Comparison of ENCODE assay signal across 8 cellular contexts in the genomic region with DNA sequence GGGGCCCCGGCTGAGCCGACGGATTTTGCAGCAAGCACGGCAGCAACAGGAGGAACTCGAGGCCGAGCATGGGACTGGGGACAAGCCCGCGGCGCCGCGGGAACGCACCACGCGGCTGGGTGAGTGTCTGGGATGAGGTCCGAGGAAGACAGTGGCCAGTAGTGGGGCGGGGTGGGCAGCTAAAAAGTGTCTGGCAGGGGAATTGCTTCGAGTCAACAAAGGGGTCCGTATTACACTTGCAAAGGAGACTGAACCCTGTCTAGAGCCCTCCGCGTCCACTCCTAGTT. TPM values are rescaled to one million over a fixed set of nuclear protein-coding genes. Genes with fewer than 3 reads are reported as not detected.
DNase-seq lines count a peak whose midpoint lies in the region; ATAC-seq and TF ChIP-seq lines count a peak whose summit lies in the region.

No MANE protein-coding gene starts in this region.

- H3K4me3 Mint-ChIP-seq in stimulated activated naive CD8-positive, alpha-beta T cell treated with anti-CD3 and anti-CD28 coated beads, Interleukin-15, Interleukin-2, amounts not matched to agents 100 ng/mL and 50 ng/mL, for 24 hours: peak overlapping the region; percentile 98

- no peak overlapping the region for H2BK120ac ChIP-seq in neuronal stem cell (ENCODE audit: low read depth, low read length)

- peak overlapping the region; percentile 63 for H3K14ac ChIP-seq in neuronal stem cell (ENCODE audit: low read length)

- peak overlapping the region; percentile 67 for H2BK5ac ChIP-seq in neuronal stem cell (ENCODE audit: low read length)

- H3K4ac ChIP-seq in neuronal stem cell (ENCODE audit: low read length): no peak overlapping the region

- no peak for ATAC-seq in stimulated activated naive CD8-positive, alpha-beta T cell treated with anti-CD3 and anti-CD28 coated beads, Interleukin-15, Interleukin-2, amounts not matched to agents 100 U/mL and 50 U/mL, for 24 hours
- no peak for ATAC-seq in HG02938 (IDR thresholded peaks at IDR 0.05; ENCODE audit: unreplicated experiment)

- H3K18ac ChIP-seq in neuronal stem cell (ENCODE audit: low read length): no peak overlapping the region

- no CpG with 5 or more reads among the region's 20 CpGs for WGBS in neuronal stem cell (ENCODE audit: extremely low coverage in 2 of 2, insufficient read length in 2 of 2, insufficient replicate concordance in 1 of 2), 2 donors

- no peak overlapping the region for H2BK15ac ChIP-seq in neuronal stem cell (ENCODE audit: low read length)

- H3K4me1 Mint-ChIP-seq in stimulated activated naive CD8-positive, alpha-beta T cell treated with anti-CD3 and anti-CD28 coated beads, Interleukin-15, Interleukin-2, amounts not matched to agents 100 ng/mL and 50 ng/mL, for 24 hours (ENCODE audit: low read depth): peaks cover 58% of the 10 kb centered on the region

- H2AK5ac ChIP-seq in neuronal stem cell (ENCODE audit: low read depth, low read length): peak overlapping the region; percentile 57

- no peak overlapping the region for H4K91ac ChIP-seq in neuronal stem cell (ENCODE audit: low read depth, low read length, poor library complexity)

- H3K36me3 ChIP-seq in Peyer's patch: peaks cover 0 to 3% (median 0%) of the 10 kb centered on the region in 3 donors
- peaks cover 16 to 45% of the 10 kb centered on the region in 2 donors for H3K36me3 ChIP-seq in neuronal stem cell (replicated peaks in 1 of 2; ENCODE audit: control insufficient read depth in 2 of 2, insufficient read depth in 2 of 2, low read length in 2 of 2)

- H3K79me1 ChIP-seq in neuronal stem cell (ENCODE audit: low read depth, low read length): peaks cover 13% of the 10 kb centered on the region

- peaks cover 36% of the 10 kb centered on the region for H3K36me3 Mint-ChIP-seq in stimulated activated naive CD8-positive, alpha-beta T cell treated with anti-CD3 and anti-CD28 coated beads, Interleukin-15, Interleukin-2, amounts not matched to agents 100 ng/mL and 50 ng/mL, for 24 hours (ENCODE audit: low read depth)

- H3K4me3 ChIP-seq in Peyer's patch (peak overlapping the region; percentile 65 to 88 (median 82)), neuronal stem cell (ENCODE audit: low read length in 2 of 2) (peak overlapping the region; percentile 66 to 92)

- H3K27ac ChIP-seq in Peyer's patch (peak overlapping the region; percentile 91 to 99 (median 96)), epithelial cell of prostate (peak overlapping the region; percentile 98), neuronal stem cell (replicated peaks; ENCODE audit: low read length) (no peak overlapping the region)

- no peak for TF ChIP-seq CTCF in Peyer's patch (IDR thresholded peaks at IDR 0.05)

- no peak overlapping the region for H4K8ac ChIP-seq in neuronal stem cell (ENCODE audit: low read depth, low read length)

- H2BK12ac ChIP-seq in neuronal stem cell (ENCODE audit: low read length): no peak overlapping the region

- no peak for DNase-seq in stimulated activated naive CD8-positive, alpha-beta T cell treated with anti-CD3 and anti-CD28 coated beads, Interleukin-15, Interleukin-2, amounts not matched to agents 100 U/mL and 50 U/mL, for 24 hours
- no peak for DNase-seq in Peyer's patch
- DNase-seq in epithelial cell of prostate (ENCODE audit: low read depth, low spot score): no peak
- no peak for DNase-seq in neuronal stem cell (ENCODE audit: low spot score)
- no peak for DNase-seq in DMS114 treated with DMSO at 0.1 percent for 48 hours (lab: John Stamatoyannopoulos, UW; ENCODE audit: unreplicated experiment)
- no peak for DNase-seq in activated effector memory CD4-positive, alpha-beta T cell treated with anti-CD3 and anti-CD28 coated beads, Interleukin-2, amount 50 U/mL, for 16 hours

- H3K27ac Mint-ChIP-seq in stimulated activated naive CD8-positive, alpha-beta T cell treated with anti-CD3 and anti-CD28 coated beads, Interleukin-15, Interleukin-2, amounts not matched to agents 100 ng/mL and 50 ng/mL, for 24 hours: peak overlapping the region; percentile 100

- H3K23ac ChIP-seq in neuronal stem cell (ENCODE audit: low read depth, low read length, poor library complexity): peak overlapping the region; percentile 87

- peaks cover 0 to 26% (median 4%) of the 10 kb centered on the region in 4 donors for H3K4me1 ChIP-seq in Peyer's patch
- H3K4me1 ChIP-seq in neuronal stem cell (ENCODE audit: control insufficient read depth in 2 of 2, insufficient read depth in 1 of 2, low read depth in 1 of 2, low read length in 2 of 2): peaks cover 7 to 16% of the 10 kb centered on the region in 2 donors

- no peak for TF ChIP-seq POLR2A in Peyer's patch (IDR thresholded peaks at IDR 0.05)

- H3K27me3 ChIP-seq in Peyer's patch (no peaks in the 10 kb centered on the region), neuronal stem cell (ENCODE audit: control insufficient read depth in 3 of 3, insufficient read depth in 3 of 3, low read depth in 1 of 3, low read length in 3 of 3) (no peaks in the 10 kb centered on the region)

- H3K9me3 Mint-ChIP-seq in stimulated activated naive CD8-positive, alpha-beta T cell treated with anti-CD3 and anti-CD28 coated beads, Interleukin-15, Interleukin-2, amounts not matched to agents 100 ng/mL and 50 ng/mL, for 24 hours: no peaks in the 10 kb centered on the region

- no peaks in the 10 kb centered on the region for H3K27me3 Mint-ChIP-seq in stimulated activated naive CD8-positive, alpha-beta T cell treated with anti-CD3 and anti-CD28 coated beads, Interleukin-15, Interleukin-2, amounts not matched to agents 100 ng/mL and 50 ng/mL, for 24 hours

- peak overlapping the region; percentile 92 for H2AFZ ChIP-seq in neuronal stem cell (ENCODE audit: low read length)

- no peaks in the 10 kb centered on the region for H3K9me3 ChIP-seq in Peyer's patch
- H3K9me3 ChIP-seq in neuronal stem cell (replicated peaks in 1 of 2; ENCODE audit: control insufficient read depth in 2 of 2, insufficient read depth in 1 of 2, low read depth in 1 of 2, low read length in 2 of 2): no peaks in the 10 kb centered on the region

- peak overlapping the region; percentile 70 for H3K4me2 ChIP-seq in neuronal stem cell (ENCODE audit: insufficient read depth, low read length, poor library complexity, severe bottlenecking)

- peak overlapping the region; percentile 96 for H3K9ac ChIP-seq in neuronal stem cell (ENCODE audit: low read depth, low read length, poor library complexity)

RNA-seq across cellular contexts. Expression of a gene that starts 0.4 kb away (rescaled TPM):
- 10 to 100 TPM in 1 of 4 donors, 1 to 10 TPM in 3; 4.4 to 12.4 (median 6.1) TPM for total RNA-seq in Peyer's patch
- 16.2 TPM for polyA plus RNA-seq in neuronal stem cell (2013, experiment 1 of 2)
- 15.3 TPM for polyA plus RNA-seq in neuronal stem cell (2013, experiment 2 of 2)

RNA-seq across cellular contexts. Expression of a gene that starts 0.7 kb away (rescaled TPM):
- 10 to 100 TPM in 3 of 4 donors, 1 to 10 TPM in 1; 6.6 to 24.3 (median 18.0) TPM for total RNA-seq in Peyer's patch
- 15.9 TPM for polyA plus RNA-seq in neuronal stem cell (2013, experiment 1 of 2)
- polyA plus RNA-seq in neuronal stem cell (2013, experiment 2 of 2): 15.4 TPM

RNA-seq across cellular contexts. Expression of a gene that starts 20.0 kb away (rescaled TPM):
- 100 to 1,000 TPM in 1 of 4 donors, 10 to 100 TPM in 3; 49.2 to 267 (median 60.1) TPM for total RNA-seq in Peyer's patch
- polyA plus RNA-seq in neuronal stem cell (2013, experiment 1 of 2): 14.7 TPM
- 15.1 TPM for polyA plus RNA-seq in neuronal stem cell (2013, experiment 2 of 2)

RNA-seq across cellular contexts. Expression of a gene that starts 26.5 kb away (rescaled TPM):
- 1 to 10 TPM; 2.1 to 8.6 (median 4.7) TPM for total RNA-seq in Peyer's patch
- 26.2 TPM for polyA plus RNA-seq in neuronal stem cell (2013, experiment 1 of 2)
- 26.0 TPM for polyA plus RNA-seq in neuronal stem cell (2013, experiment 2 of 2)
